In genomic region chr3:51706788-51707731, GRCh38 we compare ENCODE assay signal across 8 cellular contexts. TPM values are rescaled to one million over a fixed set of nuclear protein-coding genes. Genes with fewer than 3 reads are reported as not detected.
A peak's percentile ranks its signal among the peaks of the same experiment; 100 is the strongest.
DNase-seq lines count a peak whose midpoint lies in the region; ATAC-seq and TF ChIP-seq lines count a peak whose summit lies in the region.

Gene GRM2, plus strand, starts transcription at chr3:51707068. Its CDS starts 1,916 bp downstream, at chr3:51708984.

- 3% methylated on average over 26 of the region's 69 CpGs for WGBS in hepatocyte (ENCODE audit: low lambda C conversion rate, missing lambda C conversion rate)
- WGBS in psoas muscle, 3 donors: 4 to 9% (median 5%) methylated on average over 41 to 63 of the region's 69 CpGs

- ATAC-seq in psoas muscle (peak; percentile 73 to 85 (median 81)), GM18868 (IDR thresholded peaks at IDR 0.05; ENCODE audit: unreplicated experiment) (no peak)

- no peaks in the 10 kb centered on the region for H3K9me3 ChIP-seq in hepatocyte (ENCODE audit: low read depth)
- no peaks in the 10 kb centered on the region for H3K9me3 ChIP-seq in psoas muscle

- peak within 1 kb of the TSS; percentile 99 for H3K4me2 ChIP-seq in hepatocyte

- TF ChIP-seq CTCF in astrocyte of the spinal cord (IDR thresholded peaks at IDR 0.05; ENCODE audit: low read depth, low read length) (no peak), hepatocyte (IDR thresholded peaks at IDR 0.05; ENCODE audit: poor library complexity) (no peak), psoas muscle (IDR thresholded peaks at IDR 0.05) (no peak)

- no peaks in the 10 kb centered on the region for H3K36me3 ChIP-seq in hepatocyte (replicated peaks; ENCODE audit: insufficient read depth, low read depth)
- H3K36me3 ChIP-seq in psoas muscle (ENCODE audit: insufficient read depth in 1 of 2, low read depth in 1 of 2): peaks cover 2 to 29% of the 10 kb centered on the region in 2 donors

- in situ Hi-C loops in astrocyte of the spinal cord (cut with HindIII; ENCODE audit: low sequenced_read_pairs): no loop called here

- H3K27me3 ChIP-seq in hepatocyte (peaks cover 19% of the 10 kb centered on the region), psoas muscle (ENCODE audit: insufficient read depth in 3 of 3, low read length in 2 of 3) (no peaks in the 10 kb centered on the region)

- no peak within 1 kb of the TSS for H3K27ac ChIP-seq in hepatocyte
- no peak within 1 kb of the TSS for H3K27ac ChIP-seq in psoas muscle

- H3K9me2 ChIP-seq in hepatocyte (replicated peaks; ENCODE audit: insufficient read depth): no peaks in the 10 kb centered on the region

- intact Hi-C loops in psoas muscle (cut with DNase I): no loop called here

- H4K20me1 ChIP-seq in hepatocyte (ENCODE audit: insufficient read depth, poor library complexity, severe bottlenecking): peaks cover 10% of the 10 kb centered on the region

- peak within 1 kb of the TSS; percentile 26 for H3K4me3 ChIP-seq in astrocyte of the spinal cord (ENCODE audit: low read depth, low read length)
- peak within 1 kb of the TSS; percentile 23 for H3K4me3 ChIP-seq in hepatocyte
- H3K4me3 ChIP-seq in psoas muscle: peak within 1 kb of the TSS; percentile 49

- H3K79me2 ChIP-seq in hepatocyte: no peaks in the 10 kb centered on the region

- peak; percentile 68 to 81 (median 70) for DNase-seq in NCI-H1417 (lab: John Stamatoyannopoulos, UW)
- DNase-seq in NCI-H1417 treated with DMSO at 0.1 percent for 48 hours (lab: John Stamatoyannopoulos, UW): no peak
- DNase-seq in NCI-H446 treated with DMSO at 0.1 percent for 48 hours (lab: John Stamatoyannopoulos, UW): peak; percentile 11
- peak; percentile 84 for DNase-seq in astrocyte of the spinal cord (ENCODE audit: low read depth, low spot score)
- DNase-seq in hepatocyte (ENCODE audit: low spot score): peak; percentile 94
- peak; percentile 73 to 79 for DNase-seq in psoas muscle
- DNase-seq in LoVo (ENCODE audit: low spot score): no peak

- H2AFZ ChIP-seq in hepatocyte: no peak within 1 kb of the TSS

- H3K4me1 ChIP-seq in hepatocyte (ENCODE audit: insufficient read depth): no peaks in the 10 kb centered on the region
- no peaks in the 10 kb centered on the region for H3K4me1 ChIP-seq in psoas muscle

RNA-seq across cellular contexts. Expression of gene GRM2, which starts in this region (rescaled TPM):
- total RNA-seq in hepatocyte: 0.27 TPM in 1 of 2 replicates, not detected in the other
- 0.10 TPM in 1 of 2 replicates, not detected in the other for polyA plus RNA-seq in hepatocyte
- total RNA-seq in psoas muscle: under 1 TPM; 0.15 to 0.58 (median 0.42) TPM
- polyA plus RNA-seq in psoas muscle: under 1 TPM; 0.09 to 0.13 (median 0.11) TPM

Comparison
In these comparisons a context has a peak if more than half of its experiments do, and no peak if none do; other contexts are left out.
1. DNase-seq: peak in NCI-H1417 (3 of 3), NCI-H446 treated with DMSO at 0.1 percent for 48 hours (single experiment) and astrocyte of the spinal cord (single experiment); none in NCI-H1417 treated with DMSO at 0.1 percent for 48 hours (single experiment) and LoVo (single experiment).
2. Peak in DNase-seq, H3K4me3 ChIP-seq and H3K4me2 ChIP-seq in hepatocyte; RNA of the gene not detected or under 1 TPM.
3. Peak in DNase-seq, ATAC-seq and H3K4me3 ChIP-seq in psoas muscle; RNA of the gene not detected or under 1 TPM.
4. Peak in every context shown above with its lines, with median percentiles within 50 percentile points of each other: H3K4me3 ChIP-seq.